In genomic region chr17:4940625-4941021, GRCh38 we compare ENCODE assay signal across 8 cellular contexts. TPM values are rescaled to one million over a fixed set of nuclear protein-coding genes. Genes with fewer than 3 reads are reported as not detected.
A peak's percentile ranks its signal among the peaks of the same experiment; 100 is the strongest.
DNase-seq lines count a peak whose midpoint lies in the region; ATAC-seq and TF ChIP-seq lines count a peak whose summit lies in the region.

No MANE protein-coding gene starts in this region.

- H3K27me3 Mint-ChIP-seq in central memory CD8-positive, alpha-beta T cell, result no peaks in the 10 kb centered on the region

- H3K9me3 Mint-ChIP-seq in central memory CD8-positive, alpha-beta T cell, result no peaks in the 10 kb centered on the region

- H3K9me3 ChIP-seq in SU-DHL-6 (ENCODE audit: insufficient read depth, low read length) (no peaks in the 10 kb centered on the region), mucosa of descending colon (no peaks in the 10 kb centered on the region)

- H3K27ac Mint-ChIP-seq in central memory CD8-positive, alpha-beta T cell (ENCODE audit: low read depth), result peak overlapping the region; percentile 87

- TF ChIP-seq CTCF in GM06990 (IDR thresholded peaks at IDR 0.05; ENCODE audit: insufficient read depth, low read length, poor library complexity, severe bottlenecking) (no peak), SU-DHL-6 (IDR thresholded peaks at IDR 0.05; ENCODE audit: insufficient read depth, low read length, poor library complexity, severe bottlenecking) (no peak), mucosa of descending colon (IDR thresholded peaks at IDR 0.05) (no peak)

- H3K4me1 Mint-ChIP-seq in central memory CD8-positive, alpha-beta T cell, result peaks cover 79% of the 10 kb centered on the region

- no peaks in the 10 kb centered on the region for H3K9me2 ChIP-seq in SU-DHL-6 (replicated peaks; ENCODE audit: insufficient read depth, low read length)

- peaks cover 33% of the 10 kb centered on the region for H3K4me1 ChIP-seq in mucosa of descending colon (ENCODE audit: low read depth)

- H3K27ac ChIP-seq in SU-DHL-6 (ENCODE audit: low read depth, low read length), result peak overlapping the region; percentile 88

- H3K36me3 ChIP-seq in GM06990 (ENCODE audit: control insufficient read depth, insufficient read depth, low read length), result peaks cover 28% of the 10 kb centered on the region
- no peaks in the 10 kb centered on the region; the same call in 1 of the 2 replicates for H3K36me3 ChIP-seq in SU-DHL-6 (ENCODE audit: low read length)
- no peaks in the 10 kb centered on the region for H3K36me3 ChIP-seq in mucosa of descending colon (ENCODE audit: low read depth)

- no peaks in the 10 kb centered on the region for H3K27me3 ChIP-seq in GM06990 (replicated peaks; ENCODE audit: control insufficient read depth, insufficient read depth, low read length)
- no peaks in the 10 kb centered on the region for H3K27me3 ChIP-seq in SU-DHL-6 (ENCODE audit: low read length)

- intact Hi-C loops in mucosa of descending colon (cut with DNase I, micrococcal nuclease), result no loop called here

- peak overlapping the region; percentile 97 for H3K4me2 ChIP-seq in SU-DHL-6 (ENCODE audit: low read depth, low read length, poor library complexity, severe bottlenecking)

- H3K36me3 Mint-ChIP-seq in central memory CD8-positive, alpha-beta T cell (ENCODE audit: insufficient read depth), result peaks cover 46% of the 10 kb centered on the region

- no peaks in the 10 kb centered on the region for H4K20me1 ChIP-seq in SU-DHL-6 (ENCODE audit: low read depth, low read length)

- peak overlapping the region; percentile 93 for H3K9ac ChIP-seq in SU-DHL-6 (ENCODE audit: low read length)

- no peak for ATAC-seq in central memory CD8-positive, alpha-beta T cell (replicated peaks; ENCODE audit: extremely low read depth, poor library complexity, severe bottlenecking)
- ATAC-seq in mucosa of descending colon (peak; percentile 2), GM19351 (IDR thresholded peaks at IDR 0.05; ENCODE audit: unreplicated experiment) (no peak), HG03280 (IDR thresholded peaks at IDR 0.05; ENCODE audit: unreplicated experiment) (no peak), HG02610 (IDR thresholded peaks at IDR 0.05; ENCODE audit: unreplicated experiment) (no peak)

- H3K79me2 ChIP-seq in SU-DHL-6 (ENCODE audit: insufficient read depth, low read length), result peaks cover 53% of the 10 kb centered on the region

- peak; percentile 66 for DNase-seq in GM06990 (ENCODE audit: extremely low read depth, insufficient read length)
- DNase-seq in central memory CD8-positive, alpha-beta T cell (ENCODE audit: low spot score in 2 of 2), result no peak
- DNase-seq in mucosa of descending colon, result peak; percentile 54 to 84 (median 72)
- no peak for DNase-seq in NCI-H2171 (lab: John Stamatoyannopoulos, UW)

- peaks cover 42% of the 10 kb centered on the region for H3F3A ChIP-seq in SU-DHL-6 (ENCODE audit: insufficient read depth)

- H3K4me3 ChIP-seq in GM06990 (replicated peaks; ENCODE audit: low read depth, low read length), result peak overlapping the region; percentile 89
- peak overlapping the region; percentile 78 for H3K4me3 ChIP-seq in SU-DHL-6 (ENCODE audit: insufficient read depth, low read length, poor library complexity, severe bottlenecking)
- peak overlapping the region; percentile 77 for H3K4me3 ChIP-seq in mucosa of descending colon

- no peak overlapping the region for H2AFZ ChIP-seq in SU-DHL-6 (ENCODE audit: low read depth, low read length, severe bottlenecking)

- H3K4me3 Mint-ChIP-seq in central memory CD8-positive, alpha-beta T cell, result peak overlapping the region; percentile 94

RNA-seq across cellular contexts. Expression of gene RNF167, which starts 0.6 kb away (rescaled TPM):
- 100 to 1,000 TPM in 2 of 3 donors, 10 to 100 TPM in 1; 90.8 to 118 (median 114) TPM for total RNA-seq in mucosa of descending colon

RNA-seq across cellular contexts. Expression of gene SLC25A11, which starts 0.8 kb away (rescaled TPM):
- total RNA-seq in mucosa of descending colon, result 10 to 100 TPM; 68.4 to 87.2 (median 72.8) TPM

RNA-seq across cellular contexts. Expression of gene PFN1, which starts 7.7 kb away (rescaled TPM):
- 100 to 1,000 TPM; 605 to 825 (median 723) TPM for total RNA-seq in mucosa of descending colon

RNA-seq across cellular contexts. Expression of gene GP1BA, which starts 8.5 kb away (rescaled TPM):
- total RNA-seq in mucosa of descending colon, result not detected

RNA-seq across cellular contexts. Expression of gene ENO3, which starts 10.3 kb away (rescaled TPM):
- 10 to 100 TPM in 2 of 3 donors, 1 to 10 TPM in 1; 8.6 to 12.4 (median 10.1) TPM for total RNA-seq in mucosa of descending colon

Comparison
In these comparisons a context has a peak if more than half of its experiments do, and no peak if none do; other contexts are left out.
1. DNase-seq: peak in GM06990 (single experiment) and mucosa of descending colon (3 of 3); none in central memory CD8-positive, alpha-beta T cell (0 of 2) and NCI-H2171 (single experiment).
2. Peak in every context shown above with its lines, with median percentiles within 50 percentile points of each other: H3K4me3 ChIP-seq.